Comparison of ENCODE assay signal across 9 cellular contexts in genomic region chr2:43387092-43388062, GRCh38.
DNase-seq lines count a peak whose midpoint lies in the region; ATAC-seq and TF ChIP-seq lines count a peak whose summit lies in the region.
"Had no signal": no experiment of that assay in that cellular context is flagged by ENCODE, and none has a peak within 500 bp of the region (broad histone marks: within the 10 kb centered on the region; RNA-seq: fewer than 3 reads in every experiment).

No MANE protein-coding gene starts in this region.

- H3K4me1 Mint-ChIP-seq in T-helper 2 cell treated with Interferon-gamma antibody and Interleukin-4, amounts not matched to agents 5 μg/mL and 100 μg/mL, for 36 hours (ENCODE audit: low read depth), result peaks cover 34% of the 10 kb centered on the region
- peaks cover 51% of the 10 kb centered on the region for H3K4me1 Mint-ChIP-seq in nephron

- no peak for DNase-seq in T-helper 2 cell treated with Interferon-gamma antibody and Interleukin-4, amounts not matched to agents 5 μg/mL and 100 μg/mL, for 36 hours (ENCODE audit: low spot score)
- DNase-seq in RPMI8226 (no peak), stomach (no peak)
- no peak for DNase-seq in stimulated activated CD4-positive, alpha-beta T cell treated with anti-CD3 and anti-CD28 coated beads, Interleukin-4, amount 100 ng/mL, for 4 hours
- no peak for DNase-seq in stimulated activated CD4-positive, alpha-beta T cell treated with anti-CD3 and anti-CD28 coated beads, Interleukin-1b, Interleukin-23, amount 100 ng/mL, for 48 hours

- intact Hi-C loops in stomach (cut with DNase I; ENCODE audit: low total_unique reads), result no loop called here

- no peak for TF ChIP-seq CTCF in nephron (IDR thresholded peaks at IDR 0.05; ENCODE audit: unreplicated experiment in 3 of 3)
- TF ChIP-seq CTCF in stomach (IDR thresholded peaks at IDR 0.05), result no peak

- TF ChIP-seq EP300 in stomach (IDR thresholded peaks at IDR 0.05), result no peak

- H3K27ac Mint-ChIP-seq in T-helper 2 cell treated with Interferon-gamma antibody and Interleukin-4, amounts not matched to agents 5 μg/mL and 100 μg/mL, for 36 hours, result peak overlapping the region; percentile 63
- peak overlapping the region; percentile 84 to 95 (median 89) for H3K27ac Mint-ChIP-seq in nephron

- H3K27me3 ChIP-seq in stomach, result no peaks in the 10 kb centered on the region

- no peak overlapping the region for H3K4me3 ChIP-seq in stomach
- H3K4me3 ChIP-seq: K562 had no signal

- TF ChIP-seq POLR2A in stomach (IDR thresholded peaks at IDR 0.05), result no peak

- H3K36me3 Mint-ChIP-seq in T-helper 2 cell treated with Interferon-gamma antibody and Interleukin-4, amounts not matched to agents 5 μg/mL and 100 μg/mL, for 36 hours (ENCODE audit: low read depth), result peaks cover 12% of the 10 kb centered on the region
- no peaks in the 10 kb centered on the region for H3K36me3 Mint-ChIP-seq in nephron (ENCODE audit: low read depth)

- ATAC-seq in GM18519 (IDR thresholded peaks at IDR 0.05; ENCODE audit: low FRiP score, unreplicated experiment) (peak; percentile 76), HG02642 (IDR thresholded peaks at IDR 0.05; ENCODE audit: poor library complexity, unreplicated experiment) (peak; percentile 83)
- ATAC-seq: K562 had no signal

- H3K36me3 ChIP-seq in stomach, result no peaks in the 10 kb centered on the region

- H3K9me3 ChIP-seq in stomach, result no peaks in the 10 kb centered on the region

- H3K4me3 Mint-ChIP-seq in T-helper 2 cell treated with Interferon-gamma antibody and Interleukin-4, amounts not matched to agents 5 μg/mL and 100 μg/mL, for 36 hours, result peak overlapping the region; percentile 22
- peak overlapping the region in 1 of 3 experiments; percentile 16 for H3K4me3 Mint-ChIP-seq in nephron

- H3K4me1 ChIP-seq in stomach, result peaks cover 4 to 48% (median 28%) of the 10 kb centered on the region in 4 donors

- no peak overlapping the region for H3K27ac ChIP-seq in stomach

- no peaks in the 10 kb centered on the region for H3K9me3 Mint-ChIP-seq in T-helper 2 cell treated with Interferon-gamma antibody and Interleukin-4, amounts not matched to agents 5 μg/mL and 100 μg/mL, for 36 hours
- H3K9me3 Mint-ChIP-seq in nephron, result no peaks in the 10 kb centered on the region

- no peaks in the 10 kb centered on the region for H3K27me3 Mint-ChIP-seq in T-helper 2 cell treated with Interferon-gamma antibody and Interleukin-4, amounts not matched to agents 5 μg/mL and 100 μg/mL, for 36 hours (ENCODE audit: low read depth)
- H3K27me3 Mint-ChIP-seq in nephron (ENCODE audit: low read depth), result no peaks in the 10 kb centered on the region

- WGBS in stomach, 5 donors, result 72 to 79% (median 78%) methylated on average over 7 of the region's 7 CpGs
